Comparison of ENCODE assay signal across 8 cellular contexts in genomic region chr16:4612474-4612931, GRCh38. TPM values are rescaled to one million over a fixed set of nuclear protein-coding genes. Genes with fewer than 3 reads are reported as not detected.
DNase-seq lines count a peak whose midpoint lies in the region; ATAC-seq and TF ChIP-seq lines count a peak whose summit lies in the region.
"Had no signal": no experiment of that assay in that cellular context is flagged by ENCODE, and none has a peak within 500 bp of the region (broad histone marks: within the 10 kb centered on the region; RNA-seq: fewer than 3 reads in every experiment).

No MANE protein-coding gene starts in this region.

- H3K36me3 ChIP-seq in GM23248 (ENCODE audit: low read depth) (no peaks in the 10 kb centered on the region), PC-3 (ENCODE audit: low read depth, low read length) (no peaks in the 10 kb centered on the region), esophagus squamous epithelium (peaks cover 0 to 30% (median 14%) of the 10 kb centered on the region in 3 donors), skeletal muscle satellite cell (ENCODE audit: insufficient read depth, low read length) (peaks cover 12% of the 10 kb centered on the region)

- WGBS in GM23248 (ENCODE audit: low coverage in 1 of 2, low lambda C conversion rate in 2 of 2, missing lambda C conversion rate in 2 of 2), 2 experiments, result 94 to 96% methylated on average over 7 of the region's 7 CpGs
- WGBS in esophagus squamous epithelium, 2 donors, result 75% methylated on average over 2 of the region's 7 CpGs; no CpG with 5 or more reads in 1 of the 2 donors

- peak overlapping the region; percentile 88; the same call in 1 of the 2 replicates for H3K9ac ChIP-seq in GM23248
- H3K9ac ChIP-seq in PC-3 (ENCODE audit: low read length), result peak overlapping the region; percentile 84; the same call in 1 of the 2 replicates
- peak overlapping the region; percentile 8 for H3K9ac ChIP-seq in skeletal muscle satellite cell (ENCODE audit: low read depth, low read length)

- H3K27ac ChIP-seq in GM23248 (no peak overlapping the region), PC-3 (ENCODE audit: low read length) (no peak overlapping the region), esophagus squamous epithelium (peak overlapping the region in 2 of 4 donors; percentile 48 to 96)

- H3K4me1 ChIP-seq in GM23248 (ENCODE audit: insufficient read depth), result peaks cover 28% of the 10 kb centered on the region
- H3K4me1 ChIP-seq in PC-3 (ENCODE audit: insufficient read depth, low read length), result peaks cover 14% of the 10 kb centered on the region
- peaks cover 45 to 64% (median 50%) of the 10 kb centered on the region in 3 donors for H3K4me1 ChIP-seq in esophagus squamous epithelium
- H3K4me1 ChIP-seq in skeletal muscle satellite cell (ENCODE audit: control insufficient read depth, insufficient read depth, low read length), result peaks cover 43% of the 10 kb centered on the region

- intact Hi-C loops in PC-3 (cut with micrococcal nuclease) (no loop called here), esophagus squamous epithelium (cut with DNase I) (no loop called here), posterior cingulate gyrus (cut with DNase I) (loop anchor here (10.0 kb wide), 1 partner anchor 108 kb away; no protein-coding TSS in a partner anchor)

- POLR2A ChIA-PET in PC-3 (lab: Charles Lee; ENCODE audit: unreplicated experiment), result no interaction called here

- in situ Hi-C loops in GM23248 (cut with MboI), result no loop called here

- H3K4me3 ChIP-seq in GM23248 (peak overlapping the region; percentile 85), PC-3 (ENCODE audit: low read length) (peak overlapping the region; percentile 87; the same call in 1 of the 2 replicates), esophagus squamous epithelium (peak overlapping the region in 3 of 4 donors; percentile 69 to 99 (median 97)), skeletal muscle satellite cell (ENCODE audit: low read length) (peak overlapping the region; percentile 24)

- DNase-seq in GM23248, result peak; percentile 26
- DNase-seq in PC-3, result no peak
- DNase-seq in esophagus squamous epithelium (lab: John Stamatoyannopoulos, UW), result no peak
- no peak for DNase-seq in posterior cingulate gyrus
- no peak for DNase-seq in T-helper 9 cell
- DNase-seq: NCI-H187 treated with DMSO at 0.1 percent for 48 hours had no signal

- ATAC-seq in PC-3 (no peak), GM21717 (IDR thresholded peaks at IDR 0.05; ENCODE audit: unreplicated experiment) (no peak)

- TF ChIP-seq POLR2A in esophagus squamous epithelium (IDR thresholded peaks at IDR 0.05), result no peak

- H2AFZ ChIP-seq in GM23248 (no peak overlapping the region), PC-3 (ENCODE audit: low read length) (no peak overlapping the region)

- BruUV-seq in PC-3 (replicated peaks; lab: Mats Ljungman, UMichigan), result no TSS peak

- H3F3A ChIP-seq in GM23248 (ENCODE audit: insufficient read depth) (peaks cover 6% of the 10 kb centered on the region; the same call in 1 of the 2 replicates), PC-3 (ENCODE audit: low read length, unreplicated experiment) (no peaks in the 10 kb centered on the region)

- H3K4me2 ChIP-seq in GM23248 (ENCODE audit: unreplicated experiment), result peak overlapping the region; percentile 90
- peak overlapping the region; percentile 97 for H3K4me2 ChIP-seq in PC-3 (ENCODE audit: low read length)
- peak overlapping the region; percentile 95 for H3K4me2 ChIP-seq in skeletal muscle satellite cell (ENCODE audit: low read length)

- H3K79me2 ChIP-seq in GM23248 (ENCODE audit: insufficient read depth), result peaks cover 55% of the 10 kb centered on the region
- peaks cover 43% of the 10 kb centered on the region for H3K79me2 ChIP-seq in PC-3 (ENCODE audit: low read length)

- H3K9me2 ChIP-seq in GM23248 (ENCODE audit: insufficient read depth), result no peaks in the 10 kb centered on the region
- H3K9me2 ChIP-seq in PC-3 (replicated peaks; ENCODE audit: low read length), result no peaks in the 10 kb centered on the region

- H3K27me3 ChIP-seq in GM23248 (replicated peaks; ENCODE audit: insufficient read depth) (no peaks in the 10 kb centered on the region), PC-3 (ENCODE audit: low read length) (no peaks in the 10 kb centered on the region), esophagus squamous epithelium (no peaks in the 10 kb centered on the region), skeletal muscle satellite cell (ENCODE audit: control insufficient read depth, insufficient read depth, low read length) (no peaks in the 10 kb centered on the region)

- H4K20me1 ChIP-seq in GM23248 (ENCODE audit: insufficient read depth) (no peaks in the 10 kb centered on the region), PC-3 (ENCODE audit: low read length) (peaks cover 13% of the 10 kb centered on the region)

- TF ChIP-seq CTCF in PC-3 (conservative IDR thresholded peaks at IDR 0.05; ENCODE audit: low read depth, low read length), result no peak
- TF ChIP-seq CTCF in esophagus squamous epithelium (IDR thresholded peaks at IDR 0.05), result no peak

- no peaks in the 10 kb centered on the region for H3K9me3 ChIP-seq in GM23248 (ENCODE audit: low read depth)
- H3K9me3 ChIP-seq in PC-3 (ENCODE audit: low read length), result no peaks in the 10 kb centered on the region
- no peaks in the 10 kb centered on the region for H3K9me3 ChIP-seq in esophagus squamous epithelium
- no peaks in the 10 kb centered on the region for H3K9me3 ChIP-seq in skeletal muscle satellite cell (replicated peaks; ENCODE audit: low read length)

- CTCF ChIA-PET in PC-3 (lab: Charles Lee), result no interaction called here

RNA-seq across cellular contexts. Expression of gene UBALD1, which starts 2.2 kb away (rescaled TPM):
- total RNA-seq in GM23248 (2014; rRNA removed; shearing (Covaris generic)), result 9.9 and 17.4 TPM in 2 replicates
- polyA plus RNA-seq in GM23248 (2016; fragmentation: Nextera tagmentation; extraction: Ambion mirVana), result 10.3 and 11.5 TPM in 2 replicates
- total RNA-seq in PC-3 (2014; rRNA removed) (24.6 and 28.2 TPM in 2 replicates), esophagus squamous epithelium (10 to 100 TPM in 1 of 4 donors, 1 to 10 TPM in 3; 5.9 to 17.0 (median 9.6) TPM)
- total RNA-seq in skeletal muscle satellite cell (2012; rRNA removed), result 1.8 and 4.6 TPM in 2 replicates

RNA-seq across cellular contexts. Expression of gene MGRN1, which starts 12.1 kb away (rescaled TPM):
- 26.4 and 30.2 TPM in 2 replicates for total RNA-seq in GM23248 (2014; rRNA removed; shearing (Covaris generic))
- polyA plus RNA-seq in GM23248 (2016; fragmentation: Nextera tagmentation; extraction: Ambion mirVana), result 13.1 and 14.0 TPM in 2 replicates
- 22.7 and 38.2 TPM in 2 replicates for total RNA-seq in PC-3 (2014; rRNA removed)
- total RNA-seq in esophagus squamous epithelium, result 10 to 100 TPM; 15.8 to 25.6 (median 22.0) TPM
- 29.9 and 32.1 TPM in 2 replicates for total RNA-seq in skeletal muscle satellite cell (2012; rRNA removed)

RNA-seq across cellular contexts. Expression of gene C16orf96, which starts 56.4 kb away (rescaled TPM):
- total RNA-seq in GM23248 (2014; rRNA removed; shearing (Covaris generic)), result not detected in 2 replicates
- not detected in 2 replicates for polyA plus RNA-seq in GM23248 (2016; fragmentation: Nextera tagmentation; extraction: Ambion mirVana)
- total RNA-seq in PC-3 (2014; rRNA removed), result not detected in 2 replicates
- under 1 TPM in 3 of 4 donors, not detected in 1; 0.04 to 0.19 (median 0.06) TPM for total RNA-seq in esophagus squamous epithelium
- total RNA-seq in skeletal muscle satellite cell (2012; rRNA removed), result under 0.01 TPM in 1 of 2 replicates, not detected in the other

Comparison
In these comparisons a context has a peak if more than half of its experiments do, and no peak if none do; other contexts are left out.
1. H3K4me3 ChIP-seq: peak in every context shown above with its lines; median percentile 97 in esophagus squamous epithelium; 87 in PC-3; 85 in GM23248; 24 in skeletal muscle satellite cell.
2. H3K9ac ChIP-seq: peak in every context shown above with its lines; median percentile 88 in GM23248; 84 in PC-3; 8 in skeletal muscle satellite cell.